In the genomic region with DNA sequence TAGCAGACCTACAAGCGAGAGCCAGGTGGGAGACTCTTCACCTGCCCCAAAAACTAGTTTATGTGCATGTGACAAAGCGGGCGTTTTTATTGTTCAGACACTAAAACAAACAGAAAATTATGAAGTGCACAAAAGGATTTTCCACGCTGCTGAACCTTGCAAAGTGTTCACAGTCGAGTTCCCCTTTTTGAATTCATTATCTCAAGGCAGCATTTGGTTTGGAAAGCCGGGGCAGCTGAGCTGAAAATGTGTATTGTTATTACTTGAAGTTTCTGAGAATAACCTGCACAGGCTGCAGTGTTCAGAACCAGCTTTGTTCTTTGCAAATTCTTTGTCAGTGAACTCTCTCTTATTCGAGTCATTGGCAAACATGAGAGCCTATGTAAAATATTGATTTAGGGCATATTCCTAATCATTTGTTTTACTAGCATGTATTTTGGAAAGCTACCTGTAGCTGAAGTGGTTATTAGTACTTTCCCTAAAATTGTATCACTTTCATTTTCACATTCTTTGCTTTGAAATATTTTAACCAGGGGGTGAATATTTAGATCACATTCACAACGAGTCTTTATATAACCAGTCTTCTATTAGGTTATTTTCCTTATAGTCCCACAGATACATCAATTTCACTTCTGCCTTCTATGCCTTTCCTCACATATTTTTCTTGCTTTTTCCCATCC, we compare ENCODE assay signal across 30 cellular contexts.
DNase-seq lines count a peak whose midpoint lies in the region; ATAC-seq and TF ChIP-seq lines count a peak whose summit lies in the region.
"Had no signal": no experiment of that assay in that cellular context is flagged by ENCODE, and none has a peak within 500 bp of the region (broad histone marks: within the 10 kb centered on the region; RNA-seq: fewer than 3 reads in every experiment).

No MANE protein-coding gene starts in this region.

- no peaks in the 10 kb centered on the region for H3K36me3 ChIP-seq in OCI-LY3 (replicated peaks; ENCODE audit: low read depth, low read length)

- no peaks in the 10 kb centered on the region for H3K27me3 Mint-ChIP-seq in nephron (ENCODE audit: low read depth)
- H3K27me3 Mint-ChIP-seq: activated CD4-positive, alpha-beta T cell treated with anti-CD3 and anti-CD28 coated beads, Interleukin-2, amount 10 ng/mL, durations not matched to agents 7 days and 5 days; activated naive CD8-positive, alpha-beta T cell treated with anti-CD3 and anti-CD28 coated beads, Interleukin-2, amount 50 U/mL, for 24 hours had no signal

- peak in 2 of 3 experiments; percentile 19 to 79 for DNase-seq in NCI-H1417 (lab: John Stamatoyannopoulos, UW)
- no peak for DNase-seq in NCI-H1417 treated with DMSO at 0.1 percent for 48 hours (lab: John Stamatoyannopoulos, UW)
- DNase-seq in activated gamma-delta T cell (lab: John Stamatoyannopoulos, UW) = no peak
- DNase-seq in GOT3 (lab: John Stamatoyannopoulos, UW) = no peak
- DNase-seq: 8988T; activated CD4-positive, alpha-beta T cell treated with anti-CD3 and anti-CD28 coated beads, Interleukin-2, amount 10 ng/mL, durations not matched to agents 7 days and 5 days; activated effector memory CD4-positive, alpha-beta T cell treated with anti-CD3 and anti-CD28 coated beads, Interleukin-2, amount 50 U/mL, for 16 hours; activated naive CD8-positive, alpha-beta T cell treated with anti-CD3 and anti-CD28 coated beads, Interleukin-2, amount 50 U/mL, for 24 hours; Calu3; cortex of kidney; DND-41; effector memory CD4-positive, alpha-beta T cell; GF-D8; hypothalamus; KG1; mammary epithelial cell; MM.1S; mucosa of descending colon; natural killer cell; NCI-H146; NCI-H510A; NK-92 treated with Interleukin-12 subunit alpha and Interleukin-12 subunit beta, amount 100 ng/mL, for 24 hours; stimulated activated CD4-positive, alpha-beta T cell treated with anti-CD3 and anti-CD28 coated beads, Interleukin-4, amount 100 ng/mL, for 4 hours; trophoblast cell had no signal

- ATAC-seq in HG02610 (IDR thresholded peaks at IDR 0.05; ENCODE audit: unreplicated experiment) (peak; percentile 38), HG03175 (IDR thresholded peaks at IDR 0.05; ENCODE audit: unreplicated experiment) (no peak)
- ATAC-seq: activated naive CD8-positive, alpha-beta T cell treated with anti-CD3 and anti-CD28 coated beads, Interleukin-2, amount 50 U/mL, for 24 hours; mucosa of descending colon; natural killer cell had no signal

- H3K4me2 ChIP-seq in OCI-LY3 (ENCODE audit: low read length) = peak overlapping the region; percentile 40

- no peaks in the 10 kb centered on the region for H3K9me3 ChIP-seq in OCI-LY3 (ENCODE audit: insufficient read depth, low read length)
- H3K9me3 ChIP-seq: mucosa of descending colon had no signal

- H3K27me3 ChIP-seq in OCI-LY3 (ENCODE audit: low read depth, low read length) = no peaks in the 10 kb centered on the region

- no peak overlapping the region for H3K4me3 ChIP-seq in OCI-LY3 (ENCODE audit: low read length)
- H3K4me3 ChIP-seq: mucosa of descending colon had no signal

- H2AFZ ChIP-seq in OCI-LY3 (ENCODE audit: low read depth, low read length) = no peak overlapping the region; the same call in 1 of the 2 replicates

- H3K9me3 Mint-ChIP-seq in nephron = no peaks in the 10 kb centered on the region
- H3K9me3 Mint-ChIP-seq: activated CD4-positive, alpha-beta T cell treated with anti-CD3 and anti-CD28 coated beads, Interleukin-2, amount 10 ng/mL, durations not matched to agents 7 days and 5 days; T-helper 2 cell treated with Interferon-gamma antibody and Interleukin-4, amounts not matched to agents 5 μg/mL and 100 μg/mL, for 36 hours had no signal

- peaks cover 9% of the 10 kb centered on the region; the same call in 1 of the 2 replicates for H3K4me1 ChIP-seq in OCI-LY3 (ENCODE audit: low read length)

- no peaks in the 10 kb centered on the region for H4K20me1 ChIP-seq in OCI-LY3 (ENCODE audit: insufficient read depth, low read length)

- no peak overlapping the region for H3K27ac ChIP-seq in OCI-LY3 (ENCODE audit: low read length)
- H3K27ac ChIP-seq: epithelial cell of prostate had no signal

- H3K4me1 Mint-ChIP-seq in nephron = peaks cover 23% of the 10 kb centered on the region
- H3K4me1 Mint-ChIP-seq: activated CD4-positive, alpha-beta T cell treated with anti-CD3 and anti-CD28 coated beads, Interleukin-2, amount 10 ng/mL, durations not matched to agents 7 days and 5 days; natural killer cell had no signal

- no peak overlapping the region for H3K9ac ChIP-seq in OCI-LY3 (ENCODE audit: low read length)

- H3K79me2 ChIP-seq in OCI-LY3 (ENCODE audit: low read length) = no peaks in the 10 kb centered on the region

- TF ChIP-seq CTCF in OCI-LY3 (IDR thresholded peaks at IDR 0.05; ENCODE audit: low read depth, low read length) (no peak), nephron (IDR thresholded peaks at IDR 0.05; ENCODE audit: unreplicated experiment in 3 of 3) (no peak)

- H3K27ac Mint-ChIP-seq in nephron = peak overlapping the region; percentile 8 to 14 (median 14)
- H3K27ac Mint-ChIP-seq: activated CD4-positive, alpha-beta T cell treated with anti-CD3 and anti-CD28 coated beads, Interleukin-2, amount 10 ng/mL, durations not matched to agents 7 days and 5 days; activated naive CD8-positive, alpha-beta T cell treated with anti-CD3 and anti-CD28 coated beads, Interleukin-2, amount 50 U/mL, for 24 hours; natural killer cell; T-helper 2 cell treated with Interferon-gamma antibody and Interleukin-4, amounts not matched to agents 5 μg/mL and 100 μg/mL, for 36 hours had no signal

- no peak overlapping the region for H3K4me3 Mint-ChIP-seq in nephron
- H3K4me3 Mint-ChIP-seq: activated CD4-positive, alpha-beta T cell treated with anti-CD3 and anti-CD28 coated beads, Interleukin-2, amount 10 ng/mL, durations not matched to agents 7 days and 5 days; activated naive CD8-positive, alpha-beta T cell treated with anti-CD3 and anti-CD28 coated beads, Interleukin-2, amount 50 U/mL, for 24 hours; natural killer cell; T-helper 2 cell treated with Interferon-gamma antibody and Interleukin-4, amounts not matched to agents 5 μg/mL and 100 μg/mL, for 36 hours had no signal

- H3K36me3 Mint-ChIP-seq in nephron (ENCODE audit: low read depth) = no peaks in the 10 kb centered on the region
- H3K36me3 Mint-ChIP-seq: natural killer cell had no signal

Comparison
In these comparisons a context has a peak if more than half of its experiments do, and no peak if none do; other contexts are left out.
1. DNase-seq: peak in NCI-H1417 (2 of 3); none in NCI-H1417 treated with DMSO at 0.1 percent for 48 hours (single experiment), activated gamma-delta T cell (single experiment) and GOT3 (single experiment).